In the genomic region with DNA sequence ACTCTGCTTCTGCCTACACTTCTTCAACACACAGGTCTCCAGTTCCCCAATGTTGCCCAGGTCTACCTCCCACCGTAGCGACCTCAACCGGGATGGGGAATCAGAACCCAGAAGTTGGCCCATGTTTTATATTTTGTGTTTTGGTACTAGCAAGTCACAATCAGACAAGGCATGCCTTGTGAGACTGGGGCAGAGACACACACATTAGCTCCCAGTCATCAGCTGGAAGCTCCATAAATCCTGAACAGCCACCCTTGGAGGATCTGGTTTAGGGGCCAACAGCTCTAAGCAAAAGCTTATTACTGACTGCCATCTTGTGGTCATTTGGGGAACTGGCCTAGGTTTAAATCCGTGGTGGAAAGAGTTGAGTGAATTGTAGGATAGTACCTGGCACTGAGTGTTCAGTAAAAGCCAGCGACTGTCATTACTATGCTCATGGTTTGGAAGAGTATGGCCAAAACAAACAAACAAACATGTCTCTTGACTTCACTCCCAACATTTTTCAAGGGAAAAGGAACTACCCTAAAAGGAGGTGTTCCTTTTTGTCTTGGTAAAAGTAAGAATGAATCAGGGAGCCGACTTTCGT, we compare ENCODE assay signal across 8 cellular contexts. TPM values are rescaled to one million over a fixed set of nuclear protein-coding genes. Genes with fewer than 3 reads are reported as not detected.
DNase-seq lines count a peak whose midpoint lies in the region; ATAC-seq and TF ChIP-seq lines count a peak whose summit lies in the region.

No MANE protein-coding gene starts in this region.

- ATAC-seq in Panc1 (peak; percentile 87), GM19324 (IDR thresholded peaks at IDR 0.05; ENCODE audit: low FRiP score, unreplicated experiment) (no peak)
- peak; percentile 64 to 72 for ATAC-seq in natural killer cell treated with Interleukin-12 subunit alpha and Interleukin-12 subunit beta and Interleukin-15 and Interleukin-18, amount 100 ng/mL, for 72 hours

- no peaks in the 10 kb centered on the region for H3K27me3 Mint-ChIP-seq in activated T-cell treated with anti-CD3 and anti-CD28 coated beads, Interleukin-2, amount 50 U/mL, for 24 hours
- H3K27me3 Mint-ChIP-seq in natural killer cell treated with Interleukin-12 subunit alpha and Interleukin-12 subunit beta and Interleukin-15 and Interleukin-18, amount 100 ng/mL, for 72 hours = no peaks in the 10 kb centered on the region

- H3K4me3 ChIP-seq in DOHH2 (ENCODE audit: low read length) (no peak overlapping the region), Panc1 (ENCODE audit: low read depth in 2 of 2, low read length in 2 of 2) (no peak overlapping the region), esophagus muscularis mucosa (no peak overlapping the region), stomach (no peak overlapping the region)

- TF ChIP-seq CTCF in DOHH2 (IDR thresholded peaks at IDR 0.05; ENCODE audit: low read depth, low read length, poor library complexity, severe bottlenecking) (peak; percentile 90), LNCAP (IDR thresholded peaks at IDR 0.05) (peak; percentile 81), Panc1 (IDR thresholded peaks at IDR 0.05) (peak; percentile 91), esophagus muscularis mucosa (IDR thresholded peaks at IDR 0.05) (peak; percentile 94 to 99 (median 98)), stomach (IDR thresholded peaks at IDR 0.05) (peak in 6 of 7 experiments; percentile 48 to 99 (median 97))

- no peak overlapping the region for H3K4me3 Mint-ChIP-seq in activated T-cell treated with anti-CD3 and anti-CD28 coated beads, Interleukin-2, amount 50 U/mL, for 24 hours
- no peak overlapping the region for H3K4me3 Mint-ChIP-seq in natural killer cell treated with Interleukin-12 subunit alpha and Interleukin-12 subunit beta and Interleukin-15 and Interleukin-18, amount 100 ng/mL, for 72 hours

- TF ChIP-seq POLR2A in esophagus muscularis mucosa (IDR thresholded peaks at IDR 0.05; ENCODE audit: low read depth) (no peak), stomach (IDR thresholded peaks at IDR 0.05) (no peak)

- H3K4me2 ChIP-seq in DOHH2 (ENCODE audit: low read length) = no peak overlapping the region

- CTCF ChIA-PET in Panc1 (lab: Charles Lee) = interaction anchor here (0.5 to 3.3 kb wide), 15 partner anchors 9 to 204 kb away, joined by 3 to 72 read pairs (median 6); no protein-coding TSS in a partner anchor

- H3K9me3 Mint-ChIP-seq in activated T-cell treated with anti-CD3 and anti-CD28 coated beads, Interleukin-2, amount 50 U/mL, for 24 hours = no peaks in the 10 kb centered on the region
- peaks cover 2% of the 10 kb centered on the region for H3K9me3 Mint-ChIP-seq in natural killer cell treated with Interleukin-12 subunit alpha and Interleukin-12 subunit beta and Interleukin-15 and Interleukin-18, amount 100 ng/mL, for 72 hours

- peak; percentile 80 for DNase-seq in Panc1 (ENCODE audit: low read depth, low spot score)
- peak; percentile 67 for DNase-seq in activated T-cell treated with anti-CD3 and anti-CD28 coated beads, Interleukin-2, amount 50 U/mL, for 24 hours
- no peak for DNase-seq in esophagus muscularis mucosa (ENCODE audit: extremely low spot score)
- DNase-seq in natural killer cell treated with Interleukin-12 subunit alpha and Interleukin-12 subunit beta and Interleukin-15 and Interleukin-18, amount 100 ng/mL, for 72 hours (ENCODE audit: low spot score) = peak; percentile 87
- DNase-seq in stomach = peak; percentile 79

- in situ Hi-C loops in Panc1 (cut with HindIII; ENCODE audit: low pct_unique_long_range_greater_than_20kb, low sequenced_read_pairs) = no loop called here

- no peak for TF ChIP-seq EP300 in esophagus muscularis mucosa (IDR thresholded peaks at IDR 0.05)
- TF ChIP-seq EP300 in stomach (IDR thresholded peaks at IDR 0.05) = no peak

- H3K27ac Mint-ChIP-seq in activated T-cell treated with anti-CD3 and anti-CD28 coated beads, Interleukin-2, amount 50 U/mL, for 24 hours = peak overlapping the region; percentile 85
- H3K27ac Mint-ChIP-seq in natural killer cell treated with Interleukin-12 subunit alpha and Interleukin-12 subunit beta and Interleukin-15 and Interleukin-18, amount 100 ng/mL, for 72 hours = peak overlapping the region; percentile 83 to 92

- POLR2A ChIA-PET in Panc1 (lab: Charles Lee) = no interaction called here

- H3K36me3 ChIP-seq in DOHH2 (ENCODE audit: control insufficient read depth, low read length) (no peaks in the 10 kb centered on the region), Panc1 (ENCODE audit: control insufficient read depth, insufficient read depth, low read length) (no peaks in the 10 kb centered on the region), esophagus muscularis mucosa (no peaks in the 10 kb centered on the region), stomach (no peaks in the 10 kb centered on the region)

- no peaks in the 10 kb centered on the region for H4K20me1 ChIP-seq in DOHH2 (ENCODE audit: control insufficient read depth, insufficient read depth, low read depth, low read length)

- no peaks in the 10 kb centered on the region for H3K79me2 ChIP-seq in DOHH2 (ENCODE audit: control insufficient read depth, low read length)

- no peaks in the 10 kb centered on the region for H3K9me2 ChIP-seq in DOHH2 (replicated peaks; ENCODE audit: control insufficient read depth, low read length)

- H3K9me3 ChIP-seq in DOHH2 (ENCODE audit: control insufficient read depth, insufficient read depth, low read length) (no peaks in the 10 kb centered on the region), Panc1 (ENCODE audit: control insufficient read depth, insufficient read depth, low read depth, low read length) (no peaks in the 10 kb centered on the region), esophagus muscularis mucosa (no peaks in the 10 kb centered on the region), stomach (no peaks in the 10 kb centered on the region)

- no TSS peak for BruUV-seq in Panc1 (replicated peaks; lab: Mats Ljungman, UMichigan)

- no peaks in the 10 kb centered on the region for H3K36me3 Mint-ChIP-seq in activated T-cell treated with anti-CD3 and anti-CD28 coated beads, Interleukin-2, amount 50 U/mL, for 24 hours (ENCODE audit: low read depth)
- no peaks in the 10 kb centered on the region for H3K36me3 Mint-ChIP-seq in natural killer cell treated with Interleukin-12 subunit alpha and Interleukin-12 subunit beta and Interleukin-15 and Interleukin-18, amount 100 ng/mL, for 72 hours

- no peaks in the 10 kb centered on the region for H3F3A ChIP-seq in DOHH2 (ENCODE audit: control insufficient read depth, insufficient read depth)

- WGBS in esophagus muscularis mucosa = 47% methylated on average over 7 of the region's 7 CpGs
- WGBS in stomach, 5 donors = 59 to 67% (median 63%) methylated on average over 7 of the region's 7 CpGs

- H3K4me1 ChIP-seq in DOHH2 (ENCODE audit: control insufficient read depth, low read length) (no peaks in the 10 kb centered on the region), Panc1 (ENCODE audit: control insufficient read depth, insufficient read depth, low read length) (no peaks in the 10 kb centered on the region; the same call in 1 of the 2 replicates), esophagus muscularis mucosa (peaks cover 0 to 9% (median 7%) of the 10 kb centered on the region in 4 donors), stomach (peaks cover 0 to 17% (median 0%) of the 10 kb centered on the region in 4 donors)

- no peak overlapping the region for H3K27ac ChIP-seq in DOHH2 (ENCODE audit: low read depth, low read length)
- H3K27ac ChIP-seq in Panc1 (ENCODE audit: low read length) = no peak overlapping the region
- no peak overlapping the region for H3K27ac ChIP-seq in esophagus muscularis mucosa (replicated peaks in 1 of 4)
- H3K27ac ChIP-seq in stomach = no peak overlapping the region

- peaks cover 49% of the 10 kb centered on the region for H3K4me1 Mint-ChIP-seq in activated T-cell treated with anti-CD3 and anti-CD28 coated beads, Interleukin-2, amount 50 U/mL, for 24 hours (ENCODE audit: low read depth)
- H3K4me1 Mint-ChIP-seq in natural killer cell treated with Interleukin-12 subunit alpha and Interleukin-12 subunit beta and Interleukin-15 and Interleukin-18, amount 100 ng/mL, for 72 hours (ENCODE audit: low read depth in 2 of 2) = peaks cover 41 to 48% of the 10 kb centered on the region in 2 donors

- intact Hi-C loops in Panc1 (cut with micrococcal nuclease; ENCODE audit: unreplicated experiment) (loop anchor here (1.0 to 5.0 kb wide), 2 partner anchors 33 to 192 kb away; no protein-coding TSS in a partner anchor), esophagus muscularis mucosa (cut with DNase I) (loop anchor here (1.0 to 10.0 kb wide), 3 partner anchors 159 to 326 kb away; partner anchors contain the start of gene C6orf89), stomach (cut with DNase I; ENCODE audit: low total_unique reads) (no loop called here)

- H3K27me3 ChIP-seq in DOHH2 (ENCODE audit: control insufficient read depth, low read length) = peaks cover 11% of the 10 kb centered on the region
- H3K27me3 ChIP-seq in Panc1 (ENCODE audit: control insufficient read depth, insufficient read depth, low read length) = no peaks in the 10 kb centered on the region
- no peaks in the 10 kb centered on the region for H3K27me3 ChIP-seq in esophagus muscularis mucosa
- H3K27me3 ChIP-seq in stomach = no peaks in the 10 kb centered on the region

RNA-seq across cellular contexts. Expression of gene PIM1, which starts 40.5 kb away (rescaled TPM):
- total RNA-seq in Panc1 (2021; ENCODE audit: unreplicated experiment) (42.1 TPM), esophagus muscularis mucosa (100 to 1,000 TPM in 1 of 4 donors, 10 to 100 TPM in 3; 26.0 to 176 (median 26.5) TPM), stomach (10 to 100 TPM in 4 of 5 donors, 1 to 10 TPM in 1; 9.8 to 52.9 (median 16.9) TPM)
- polyA plus RNA-seq in Panc1 (2012; ENCODE audit: insufficient read length) = 24.5 TPM
- 100 to 1,000 TPM; 511 to 723 TPM for total RNA-seq in natural killer cell treated with Interleukin-12 subunit alpha and Interleukin-12 subunit beta and Interleukin-15 and Interleukin-18, amount 100 ng/mL, for 72 hours
- 10 to 100 TPM; 19.9 to 59.1 (median 25.5) TPM for polyA plus RNA-seq in stomach

RNA-seq across cellular contexts. Expression of gene TBC1D22B, which starts 47.2 kb away (rescaled TPM):
- total RNA-seq in Panc1 (2021; ENCODE audit: unreplicated experiment) (13.0 TPM), esophagus muscularis mucosa (10 to 100 TPM in 1 of 4 donors, 1 to 10 TPM in 3; 7.3 to 10.2 (median 8.6) TPM), stomach (10 to 100 TPM in 1 of 5 donors, 1 to 10 TPM in 4; 3.5 to 16.3 (median 6.4) TPM)
- polyA plus RNA-seq in Panc1 (2012; ENCODE audit: insufficient read length) = 8.0 TPM
- total RNA-seq in natural killer cell treated with Interleukin-12 subunit alpha and Interleukin-12 subunit beta and Interleukin-15 and Interleukin-18, amount 100 ng/mL, for 72 hours = 10 to 100 TPM; 27.3 to 37.8 TPM
- 1 to 10 TPM; 5.8 to 6.4 (median 5.9) TPM for polyA plus RNA-seq in stomach

RNA-seq across cellular contexts. Expression of gene TMEM217, which starts 47.5 kb away (rescaled TPM):
- total RNA-seq in Panc1 (2021; ENCODE audit: unreplicated experiment) (4.0 TPM), esophagus muscularis mucosa (under 1 TPM in 3 of 4 donors, not detected in 1; 0.26 to 0.99 (median 0.57) TPM), stomach (under 1 TPM in 1 of 5 donors, not detected in 4; 0.87 TPM)
- 1.4 TPM for polyA plus RNA-seq in Panc1 (2012; ENCODE audit: insufficient read length)
- 10 to 100 TPM; 23.5 to 23.7 TPM for total RNA-seq in natural killer cell treated with Interleukin-12 subunit alpha and Interleukin-12 subunit beta and Interleukin-15 and Interleukin-18, amount 100 ng/mL, for 72 hours
- polyA plus RNA-seq in stomach = 1 to 10 TPM in 1 of 3 donors, under 1 TPM in 1, not detected in 1; 0.60 to 1.2 TPM
